Comparison of ENCODE assay signal across 11 cellular contexts in the genomic region with DNA sequence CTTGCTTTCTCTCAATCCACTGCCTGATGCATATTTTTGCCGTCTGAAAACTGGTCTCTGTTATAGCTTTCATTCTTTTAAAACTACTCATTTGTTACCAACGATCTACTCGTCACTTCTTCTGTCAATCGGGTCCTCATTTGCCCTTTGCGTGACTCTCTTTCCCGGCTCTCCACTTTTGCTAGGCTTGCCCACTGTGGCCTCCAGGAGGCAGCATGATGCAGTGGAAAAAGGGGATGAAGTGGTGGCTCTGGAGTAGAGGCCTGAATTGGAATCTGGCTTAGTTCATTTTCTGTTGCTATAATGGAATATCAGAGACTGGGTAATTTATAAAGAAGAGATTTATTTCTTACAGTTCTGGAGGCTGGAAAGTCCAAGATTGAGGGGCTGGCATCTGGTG. TPM values are rescaled to one million over a fixed set of nuclear protein-coding genes. Genes with fewer than 3 reads are reported as not detected.
DNase-seq lines count a peak whose midpoint lies in the region; ATAC-seq, FAIRE-seq and TF ChIP-seq lines count a peak whose summit lies in the region.
"Had no signal": no experiment of that assay in that cellular context is flagged by ENCODE, and none has a peak within 500 bp of the region (broad histone marks: within the 10 kb centered on the region; RNA-seq: fewer than 3 reads in every experiment).

No MANE protein-coding gene starts in this region.

- dilution Hi-C loops in keratinocyte (cut with MboI; ENCODE audit: extremely low pct_ligation_motif_present, low sequenced_read_pairs): no loop called here

- H3K79me2 ChIP-seq in keratinocyte (ENCODE audit: control insufficient read depth, insufficient read depth, low read length): no peaks in the 10 kb centered on the region

- H3K9ac ChIP-seq in keratinocyte (ENCODE audit: control insufficient read depth, extremely low read depth, insufficient read depth, low read length): no peak overlapping the region

- H3K27ac ChIP-seq in heart left ventricle (no peak overlapping the region), keratinocyte (ENCODE audit: control insufficient read depth, insufficient read depth, low read length) (no peak overlapping the region), upper lobe of right lung (no peak overlapping the region)

- H3K4me2 ChIP-seq in keratinocyte (ENCODE audit: control insufficient read depth, extremely low read depth, insufficient read depth, low read depth, low read length): no peak overlapping the region

- ATAC-seq in heart left ventricle (no peak), left ventricle myocardium superior (no peak), upper lobe of right lung (peak; percentile 69), HG03139 (IDR thresholded peaks at IDR 0.05; ENCODE audit: unreplicated experiment) (no peak), HG02759 (IDR thresholded peaks at IDR 0.05; ENCODE audit: unreplicated experiment) (no peak)
- ATAC-seq: natural killer cell had no signal

- H3K27me3 ChIP-seq in heart left ventricle: no peaks in the 10 kb centered on the region
- H3K27me3 ChIP-seq in keratinocyte (ENCODE audit: control insufficient read depth, extremely low read depth, insufficient read depth, low read length): no peaks in the 10 kb centered on the region
- no peaks in the 10 kb centered on the region for H3K27me3 ChIP-seq in upper lobe of right lung

- DNase-seq in heart left ventricle (no peak), left ventricle myocardium superior (no peak), keratinocyte (ENCODE audit: low read depth, low spot score) (no peak), upper lobe of right lung (no peak), amniotic stem cell (lab: John Stamatoyannopoulos, UW) (no peak)
- DNase-seq: activated CD4-positive, alpha-beta T cell treated with anti-CD3 and anti-CD28 coated beads for 4 hours; DMS153; natural killer cell had no signal

- peaks cover 0 to 6% (median 0%) of the 10 kb centered on the region in 12 donors for H3K4me1 ChIP-seq in heart left ventricle
- no peaks in the 10 kb centered on the region for H3K4me1 ChIP-seq in keratinocyte (ENCODE audit: control insufficient read depth, extremely low read depth, insufficient read depth, low read length)
- no peaks in the 10 kb centered on the region for H3K4me1 ChIP-seq in upper lobe of right lung

- H3K9me1 ChIP-seq in keratinocyte (ENCODE audit: control insufficient read depth, extremely low read depth, insufficient read depth, low read length): no peaks in the 10 kb centered on the region

- no peak overlapping the region for H3K4me3 ChIP-seq in heart left ventricle
- no peak overlapping the region for H3K4me3 ChIP-seq in keratinocyte (ENCODE audit: control insufficient read depth in 2 of 3, extremely low read depth in 1 of 3, insufficient read depth in 2 of 3, low read depth in 1 of 3, low read length in 3 of 3)
- H3K4me3 ChIP-seq in upper lobe of right lung: no peak overlapping the region

- TF ChIP-seq CTCF in heart left ventricle (IDR thresholded peaks at IDR 0.05) (peak; percentile 10 to 53 (median 31)), keratinocyte (optimal IDR thresholded peaks at IDR 0.05 in 1 of 3, IDR thresholded peaks at IDR 0.05 in 1 of 3, conservative IDR thresholded peaks at IDR 0.05 in 1 of 3; ENCODE audit: extremely low read depth in 1 of 3, insufficient read depth in 2 of 3, low read length in 3 of 3) (peak; percentile 23 to 53 (median 32)), upper lobe of right lung (IDR thresholded peaks at IDR 0.05) (peak; percentile 48)

- H3K36me3 ChIP-seq in heart left ventricle (peaks cover 0 to 40% (median 19%) of the 10 kb centered on the region in 9 donors), keratinocyte (ENCODE audit: control insufficient read depth in 2 of 2, extremely low read depth in 1 of 2, insufficient read depth in 2 of 2, low read length in 2 of 2) (peaks cover 3 to 5% of the 10 kb centered on the region in 2 experiments), upper lobe of right lung (peaks cover 27% of the 10 kb centered on the region)

- FAIRE-seq in TTC549 (lab: Jason Lieb, UNC): peak; percentile 23
- FAIRE-seq in keratinocyte (lab: Jason Lieb, UNC): no peak

- H3K9me3 ChIP-seq in heart left ventricle: no peaks in the 10 kb centered on the region
- H3K9me3 ChIP-seq in keratinocyte (ENCODE audit: control insufficient read depth, low read depth, low read length): no peaks in the 10 kb centered on the region
- H3K9me3 ChIP-seq in upper lobe of right lung: no peaks in the 10 kb centered on the region

- no peak overlapping the region for H2AFZ ChIP-seq in keratinocyte (ENCODE audit: control insufficient read depth, low read length)

- no peaks in the 10 kb centered on the region for H4K20me1 ChIP-seq in keratinocyte (ENCODE audit: control insufficient read depth, extremely low read depth, insufficient read depth, low read length)

- TF ChIP-seq POLR2A in heart left ventricle (IDR thresholded peaks at IDR 0.05): no peak

- intact Hi-C loops in heart left ventricle (cut with DNase I): loop anchor here in 3 of 10 donors (5.0 kb wide), 2 partner anchors 280 to 285 kb away; no protein-coding TSS in a partner anchor
- intact Hi-C loops in left ventricle myocardium superior (cut with micrococcal nuclease): no loop called here
- intact Hi-C loops in upper lobe of right lung (cut with DNase I): no loop called here

- 76 to 81% (median 79%) methylated on average over 6 of the region's 6 CpGs for WGBS in heart left ventricle, 4 donors

RNA-seq across cellular contexts. Expression of a gene that starts 15.2 kb away (rescaled TPM):
- total RNA-seq in heart left ventricle (1 to 10 TPM in 2 of 9 donors, under 1 TPM in 7; 0.14 to 1.6 (median 0.56) TPM), left ventricle myocardium superior (0.32 TPM), upper lobe of right lung (0.72 TPM)
- polyA plus RNA-seq in heart left ventricle (under 1 TPM; 0.22 to 0.30 TPM), keratinocyte (not detected in 3 replicates)
- polyA plus RNA-seq in keratinocyte (2011; ENCODE audit: low read depth): 0.10 TPM
- polyA plus RNA-seq in keratinocyte (2011; cell fraction: cytosol; rRNA removed): not detected in 2 replicates
- 0.01 TPM in 2 replicates for polyA plus RNA-seq in keratinocyte (2011; cell fraction: nucleus; rRNA removed)
- polyA plus RNA-seq in keratinocyte (2012; ENCODE audit: low replicate concordance): 0.28 TPM in 1 of 2 replicates, not detected in the other
- polyA minus RNA-seq in keratinocyte: 0.03 TPM in 1 of 3 replicates, not detected in the others
- polyA minus RNA-seq in keratinocyte (2011; cell fraction: cytosol; rRNA and poly(A)+ RNA removed): not detected
- under 0.01 TPM in 1 of 2 replicates, not detected in the other for polyA minus RNA-seq in keratinocyte (2011; cell fraction: nucleus; rRNA and poly(A)+ RNA removed)

RNA-seq across cellular contexts. Expression of a gene that starts 31.3 kb away (rescaled TPM):
- 10 to 100 TPM; 12.7 to 23.7 (median 17.9) TPM for total RNA-seq in heart left ventricle
- polyA plus RNA-seq in heart left ventricle: 10 to 100 TPM; 21.0 to 23.7 TPM
- total RNA-seq in left ventricle myocardium superior: 20.2 TPM
- polyA plus RNA-seq in keratinocyte: 18.5 to 21.2 TPM (median 20.7 TPM) in 3 replicates
- 8.0 TPM for polyA plus RNA-seq in keratinocyte (2011; ENCODE audit: low read depth)
- polyA plus RNA-seq in keratinocyte (2011; cell fraction: cytosol; rRNA removed): 15.3 and 23.3 TPM in 2 replicates
- 33.3 and 38.2 TPM in 2 replicates for polyA plus RNA-seq in keratinocyte (2011; cell fraction: nucleus; rRNA removed)
- 16.6 and 22.0 TPM in 2 replicates for polyA plus RNA-seq in keratinocyte (2012; ENCODE audit: low replicate concordance)
- 17.6 to 31.8 TPM (median 21.3 TPM) in 3 replicates for polyA minus RNA-seq in keratinocyte
- polyA minus RNA-seq in keratinocyte (2011; cell fraction: cytosol; rRNA and poly(A)+ RNA removed): 19.2 TPM
- polyA minus RNA-seq in keratinocyte (2011; cell fraction: nucleus; rRNA and poly(A)+ RNA removed): 13.4 and 17.9 TPM in 2 replicates
- total RNA-seq in upper lobe of right lung: 35.8 TPM
